11 cellular contexts compared by ENCODE assay signal in genomic region chr5:102811962-102812361, GRCh38. TPM values are rescaled to one million over a fixed set of nuclear protein-coding genes. Genes with fewer than 3 reads are reported as not detected.
DNase-seq lines count a peak whose midpoint lies in the region; ATAC-seq, FAIRE-seq and TF ChIP-seq lines count a peak whose summit lies in the region.
"Had no signal": no experiment of that assay in that cellular context is flagged by ENCODE, and none has a peak within 500 bp of the region (broad histone marks: within the 10 kb centered on the region; RNA-seq: fewer than 3 reads in every experiment).

No MANE protein-coding gene starts in this region.

- H3K9me1 ChIP-seq in keratinocyte (ENCODE audit: control insufficient read depth, extremely low read depth, insufficient read depth, low read length), result no peaks in the 10 kb centered on the region

- H3K4me3 ChIP-seq in keratinocyte (ENCODE audit: control insufficient read depth in 2 of 3, extremely low read depth in 1 of 3, insufficient read depth in 2 of 3, low read depth in 1 of 3, low read length in 3 of 3), result no peak overlapping the region

- no peaks in the 10 kb centered on the region for H3K9me3 ChIP-seq in keratinocyte (ENCODE audit: control insufficient read depth, low read depth, low read length)

- dilution Hi-C loops in keratinocyte (cut with MboI; ENCODE audit: extremely low pct_ligation_motif_present, low sequenced_read_pairs), result no loop called here

- DNase-seq in RPMI7951 (ENCODE audit: low read depth), result peak; percentile 62
- DNase-seq in keratinocyte (ENCODE audit: low read depth, low spot score), result no peak
- DNase-seq: activated B cell treated with CpG ODN at 0.5 μM for 24 hours, GF-D8, posterior cingulate gyrus had no signal

- no peaks in the 10 kb centered on the region for H3K4me1 ChIP-seq in keratinocyte (ENCODE audit: control insufficient read depth, extremely low read depth, insufficient read depth, low read length)

- H3K27ac ChIP-seq in keratinocyte (ENCODE audit: control insufficient read depth, insufficient read depth, low read length), result no peak overlapping the region

- H3K27me3 ChIP-seq in keratinocyte (ENCODE audit: control insufficient read depth, extremely low read depth, insufficient read depth, low read length), result no peaks in the 10 kb centered on the region

- H3K36me3 ChIP-seq in keratinocyte (ENCODE audit: control insufficient read depth in 2 of 2, extremely low read depth in 1 of 2, insufficient read depth in 2 of 2, low read length in 2 of 2), result no peaks in the 10 kb centered on the region

- TF ChIP-seq EP300 in Ishikawa (IDR thresholded peaks at IDR 0.05; ENCODE audit: borderline replicate concordance), result no peak

- H4K20me1 ChIP-seq in keratinocyte (ENCODE audit: control insufficient read depth, extremely low read depth, insufficient read depth, low read length), result no peaks in the 10 kb centered on the region

- H3K79me2 ChIP-seq in keratinocyte (ENCODE audit: control insufficient read depth, insufficient read depth, low read length), result peaks cover 2% of the 10 kb centered on the region

- TF ChIP-seq CTCF in keratinocyte (optimal IDR thresholded peaks at IDR 0.05 in 1 of 3, IDR thresholded peaks at IDR 0.05 in 1 of 3, conservative IDR thresholded peaks at IDR 0.05 in 1 of 3; ENCODE audit: extremely low read depth in 1 of 3, insufficient read depth in 2 of 3, low read length in 3 of 3), result no peak

- H2AFZ ChIP-seq in keratinocyte (ENCODE audit: control insufficient read depth, low read length), result no peak overlapping the region

- no peak for TF ChIP-seq RAD21 in Ishikawa (IDR thresholded peaks at IDR 0.05; ENCODE audit: low read depth)

- ATAC-seq in GM18907 (IDR thresholded peaks at IDR 0.05; ENCODE audit: unreplicated experiment) (peak; percentile 45), HG02798 (IDR thresholded peaks at IDR 0.05; ENCODE audit: poor library complexity, unreplicated experiment) (no peak), HG02763 (IDR thresholded peaks at IDR 0.05; ENCODE audit: unreplicated experiment) (no peak), HG02678 (IDR thresholded peaks at IDR 0.05; ENCODE audit: unreplicated experiment) (no peak), HG03095 (IDR thresholded peaks at IDR 0.05; ENCODE audit: unreplicated experiment) (no peak)

- no peak overlapping the region for H3K4me2 ChIP-seq in keratinocyte (ENCODE audit: control insufficient read depth, extremely low read depth, insufficient read depth, low read depth, low read length)

- H3K9ac ChIP-seq in keratinocyte (ENCODE audit: control insufficient read depth, extremely low read depth, insufficient read depth, low read length), result no peak overlapping the region

- peak; percentile 5 for FAIRE-seq in keratinocyte (lab: Jason Lieb, UNC)

TF ChIP-seq in Ishikawa, 13 proteins besides CTCF, POLR2A, EP300 and RAD21:
- TF ChIP-seq CEBPB (IDR thresholded peaks at IDR 0.05), result no peak
- peak; percentile 67 for TF ChIP-seq NFIC (IDR thresholded peaks at IDR 0.05)

RNA-seq across cellular contexts. Expression of gene PAM, which starts 56.9 kb away (rescaled TPM):
- total RNA-seq in RPMI7951 (2014; rRNA removed; shearing (Covaris generic)), result 196 and 216 TPM in 2 replicates
- polyA plus RNA-seq in keratinocyte, result 105 to 192 TPM (median 149 TPM) in 3 replicates
- polyA plus RNA-seq in keratinocyte (2011; ENCODE audit: low read depth), result 96.9 TPM
- polyA plus RNA-seq in keratinocyte (2011; cell fraction: cytosol; rRNA removed), result 73.8 and 136 TPM in 2 replicates
- 229 and 277 TPM in 2 replicates for polyA plus RNA-seq in keratinocyte (2011; cell fraction: nucleus; rRNA removed)
- polyA plus RNA-seq in keratinocyte (2012; ENCODE audit: low replicate concordance), result 82.4 and 84.4 TPM in 2 replicates
- polyA minus RNA-seq in keratinocyte, result 47.6 to 157 TPM (median 127 TPM) in 3 replicates
- polyA minus RNA-seq in keratinocyte (2011; cell fraction: cytosol; rRNA and poly(A)+ RNA removed), result 104 TPM
- polyA minus RNA-seq in keratinocyte (2011; cell fraction: nucleus; rRNA and poly(A)+ RNA removed), result 257 and 400 TPM in 2 replicates
